8 cellular contexts compared by ENCODE assay signal in the genomic region with DNA sequence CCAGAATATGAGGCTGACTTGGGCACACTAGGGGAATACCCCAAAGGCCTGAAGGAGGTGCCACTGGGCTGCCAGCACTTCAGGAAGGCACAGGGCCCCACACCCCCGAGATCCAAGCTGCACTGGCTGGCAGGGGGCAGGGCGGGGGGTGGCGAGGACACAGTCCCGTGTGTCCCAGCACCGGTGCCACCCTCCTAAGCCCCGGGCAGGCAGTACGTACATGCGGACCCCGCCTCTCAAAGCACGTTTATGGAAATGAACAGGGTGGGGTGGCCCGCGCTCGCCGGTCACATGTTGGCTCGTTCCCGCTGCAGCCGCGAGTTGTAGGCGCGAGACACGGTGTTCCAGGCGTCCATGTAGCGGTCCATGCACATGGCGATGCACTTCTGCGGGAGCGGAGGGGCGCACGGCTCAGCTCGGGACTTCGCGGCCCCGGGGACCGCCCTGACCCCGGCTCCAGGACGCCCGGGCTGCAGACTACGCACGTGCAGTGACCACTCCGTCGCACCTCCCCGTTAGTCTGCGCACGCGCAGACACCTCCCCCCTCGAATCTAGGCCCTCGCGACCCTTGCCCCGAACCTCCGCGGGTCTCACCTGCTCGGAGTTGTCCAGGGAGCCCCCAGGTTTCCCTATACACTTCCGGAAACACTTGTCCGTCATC.
A peak's percentile ranks its signal among the peaks of the same experiment; 100 is the strongest.
DNase-seq lines count a peak whose midpoint lies in the region; ATAC-seq and TF ChIP-seq lines count a peak whose summit lies in the region.

No MANE protein-coding gene starts in this region.

- peak overlapping the region; percentile 97 for H3K27ac ChIP-seq in parathyroid adenoma

- no peaks in the 10 kb centered on the region for H3K27me3 ChIP-seq in parathyroid adenoma (ENCODE audit: control insufficient read depth, insufficient read depth, low read length)

- peaks cover 27% of the 10 kb centered on the region for H3K79me2 ChIP-seq in parathyroid adenoma

- ATAC-seq in HG02642 (IDR thresholded peaks at IDR 0.05; ENCODE audit: poor library complexity, unreplicated experiment) (peak; percentile 15), HG02623 (IDR thresholded peaks at IDR 0.05; ENCODE audit: unreplicated experiment) (no peak)

- DNase-seq in DMS53 (lab: John Stamatoyannopoulos, UW) (peak; percentile 60), DMS53 treated with DMSO at 0.1 percent for 48 hours (lab: John Stamatoyannopoulos, UW; ENCODE audit: unreplicated experiment) (no peak), NCI-H2171 treated with DMSO at 0.1 percent for 48 hours (lab: John Stamatoyannopoulos, UW) (peak; percentile 44), germinal center (ENCODE audit: low spot score) (peak; percentile 64)
- DNase-seq in activated T-helper 9 cell treated with anti-CD3 and anti-CD28 coated beads, Interleukin-2, amount 50 U/mL, for 16 hours (ENCODE audit: low read depth), result peak; percentile 29

- H3K9me3 ChIP-seq in parathyroid adenoma (ENCODE audit: control insufficient read depth, low read length), result no peaks in the 10 kb centered on the region

- no peak for TF ChIP-seq CTCF in parathyroid adenoma (IDR thresholded peaks at IDR 0.05)

- H3K4me3 ChIP-seq in parathyroid adenoma (ENCODE audit: low read depth, low read length), result peak overlapping the region; percentile 99

- H3K4me1 ChIP-seq in parathyroid adenoma, result peaks cover 6% of the 10 kb centered on the region

- H3K9ac ChIP-seq in parathyroid adenoma, result peak overlapping the region; percentile 82

- no peaks in the 10 kb centered on the region for H3K36me3 ChIP-seq in parathyroid adenoma (ENCODE audit: control insufficient read depth, insufficient read depth, low read length)

- peak overlapping the region; percentile 88 for H2AFZ ChIP-seq in parathyroid adenoma

- peak overlapping the region; percentile 93 for H3K4me2 ChIP-seq in parathyroid adenoma (ENCODE audit: low read length)
